20 cellular contexts compared by ENCODE assay signal in the genomic region with DNA sequence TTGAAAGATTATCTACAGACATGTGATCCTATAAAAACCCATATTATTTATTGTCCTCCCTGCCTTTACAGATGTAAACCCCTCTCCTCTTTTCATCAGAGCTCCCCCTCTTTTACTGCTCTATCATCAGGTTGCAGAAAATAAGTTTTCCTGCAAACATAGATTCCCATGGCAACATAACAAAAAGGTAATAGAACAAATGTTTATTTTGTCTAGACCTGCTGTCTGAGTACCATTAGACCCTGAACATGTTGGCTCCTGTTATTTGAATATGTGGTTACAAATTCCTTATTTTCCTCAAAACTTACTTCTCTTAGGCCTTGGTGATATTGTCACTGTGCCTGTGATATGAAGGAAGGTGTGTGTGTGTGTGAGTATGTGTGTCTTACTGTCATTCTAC. TPM values are rescaled to one million over a fixed set of nuclear protein-coding genes. Genes with fewer than 3 reads are reported as not detected.
DNase-seq lines count a peak whose midpoint lies in the region; ATAC-seq, FAIRE-seq and TF ChIP-seq lines count a peak whose summit lies in the region.
"Had no signal": no experiment of that assay in that cellular context is flagged by ENCODE, and none has a peak within 500 bp of the region (broad histone marks: within the 10 kb centered on the region; RNA-seq: fewer than 3 reads in every experiment).

No MANE protein-coding gene starts in this region.

- no peak for TF ChIP-seq CTCF in RWPE2 (IDR thresholded peaks at IDR 0.05; ENCODE audit: poor library complexity, severe bottlenecking)
- TF ChIP-seq CTCF in foreskin keratinocyte (conservative IDR thresholded peaks at IDR 0.05): no peak
- no peak for TF ChIP-seq CTCF in pancreas (IDR thresholded peaks at IDR 0.05)
- no peak for TF ChIP-seq CTCF in BE2C (IDR thresholded peaks at IDR 0.05; ENCODE audit: low read depth, low read length)
- TF ChIP-seq CTCF in D721Med (IDR thresholded peaks at IDR 0.05; ENCODE audit: insufficient read depth, missing control alignments): no peak

- H3K9me3 ChIP-seq in RWPE2 (ENCODE audit: severe bottlenecking): no peaks in the 10 kb centered on the region
- H3K9me3 ChIP-seq in pancreas: no peaks in the 10 kb centered on the region
- H3K9me3 ChIP-seq in BE2C: no peaks in the 10 kb centered on the region
- H3K9me3 ChIP-seq: mucosa of descending colon, transverse colon had no signal

- intact Hi-C loops in pancreas (cut with DNase I): no loop called here

- peak; percentile 52; the same call in 1 of the 3 replicates for ATAC-seq in RWPE2 (ENCODE audit: low read depth)
- no peak for ATAC-seq in foreskin keratinocyte
- peak; percentile 48 to 75 (median 74) for ATAC-seq in pancreas

- H3K27ac ChIP-seq in RWPE2 (ENCODE audit: poor library complexity, severe bottlenecking) (no peak overlapping the region), foreskin keratinocyte (no peak overlapping the region), pancreas (peak overlapping the region in 1 of 4 donors; percentile 33)
- H3K27ac ChIP-seq: parathyroid adenoma, transverse colon had no signal

- H3K36me3 ChIP-seq in RWPE2 (ENCODE audit: low read depth): 0 out of 2 replicates have a peak, but pooled peaks cover 8% of the 10 kb centered on the region
- no peaks in the 10 kb centered on the region for H3K36me3 ChIP-seq in pancreas
- H3K36me3 ChIP-seq in BE2C: no peaks in the 10 kb centered on the region
- H3K36me3 ChIP-seq: transverse colon had no signal

- FAIRE-seq in pancreas (lab: Jason Lieb, UNC) (no peak), D721Med (lab: Jason Lieb, UNC) (no peak)

- H3K4me3 ChIP-seq in RWPE2 (ENCODE audit: severe bottlenecking) (no peak overlapping the region), pancreas (no peak overlapping the region), BE2C (ENCODE audit: low read depth, low read length) (no peak overlapping the region)
- H3K4me3 ChIP-seq: mucosa of descending colon, skin epidermis, transverse colon had no signal

- peaks cover 14% of the 10 kb centered on the region for H3K4me1 ChIP-seq in RWPE2 (ENCODE audit: insufficient read depth, poor library complexity, severe bottlenecking)
- peaks cover 23% of the 10 kb centered on the region for H3K4me1 ChIP-seq in foreskin keratinocyte
- H3K4me1 ChIP-seq in pancreas: peaks cover 10 to 46% (median 28%) of the 10 kb centered on the region in 3 donors
- H3K4me1 ChIP-seq in BE2C: no peaks in the 10 kb centered on the region

- peak; percentile 4 for DNase-seq in DMS53 treated with DMSO at 0.1 percent for 48 hours (lab: John Stamatoyannopoulos, UW; ENCODE audit: unreplicated experiment)
- no peak for DNase-seq in RWPE2 (ENCODE audit: low spot score)
- peak; percentile 31 to 46 for DNase-seq in foreskin keratinocyte
- DNase-seq in pancreas: no peak
- DNase-seq in epidermal melanocyte (ENCODE audit: insufficient read length, low spot score): no peak
- DNase-seq in T-helper 2 cell: no peak
- no peak for DNase-seq in BE2C
- DNase-seq in D721Med (ENCODE audit: insufficient read length, low spot score): no peak
- DNase-seq: activated CD4-positive, alpha-beta T cell treated with anti-CD3 and anti-CD28 coated beads for 1 hour; activated naive CD4-positive, alpha-beta T cell treated with Interleukin-2 at 50 U/mL for 16 hours; DMS79; mucosa of descending colon; NCI-H1930; NK-92 treated with Interleukin-12 subunit alpha and Interleukin-12 subunit beta, amount 100 ng/mL, for 24 hours; SHP77; transverse colon had no signal

- H3K27me3 ChIP-seq in RWPE2 (ENCODE audit: insufficient read depth, poor library complexity, severe bottlenecking) (no peaks in the 10 kb centered on the region), foreskin keratinocyte (no peaks in the 10 kb centered on the region), pancreas (no peaks in the 10 kb centered on the region), BE2C (no peaks in the 10 kb centered on the region)
- H3K27me3 ChIP-seq: transverse colon had no signal

RNA-seq across cellular contexts. Expression of a gene that starts 11.5 kb away (rescaled TPM):
- total RNA-seq in foreskin keratinocyte: 40.9 and 42.5 TPM in 2 replicates
- 16.0 and 19.4 TPM in 2 replicates for polyA plus RNA-seq in foreskin keratinocyte
- total RNA-seq in pancreas: 10 to 100 TPM; 13.3 to 29.9 (median 18.7) TPM
- 10 to 100 TPM in 1 of 2 donors, 1 to 10 TPM in 1; 6.8 to 12.4 TPM for polyA plus RNA-seq in pancreas
- 33.7 TPM for polyA plus RNA-seq in BE2C (2012; ENCODE audit: insufficient read depth, insufficient read length, low read depth)

RNA-seq across cellular contexts. Expression of a gene that starts 14.7 kb away (rescaled TPM):
- not detected in 2 replicates for total RNA-seq in foreskin keratinocyte
- 0.01 and 0.13 TPM in 2 replicates for polyA plus RNA-seq in foreskin keratinocyte
- under 1 TPM in 1 of 6 donors, not detected in 5; 0.06 TPM for total RNA-seq in pancreas
- under 1 TPM; 0.07 to 0.11 TPM for polyA plus RNA-seq in pancreas
- not detected for polyA plus RNA-seq in BE2C (2012; ENCODE audit: insufficient read depth, insufficient read length, low read depth)
- total RNA-seq: B cell, kidney epithelial cell had no signal

Comparison
In these comparisons a context has a peak if more than half of its experiments do, and no peak if none do; other contexts are left out.
1. DNase-seq: peak in DMS53 treated with DMSO at 0.1 percent for 48 hours (single experiment) and foreskin keratinocyte (2 of 2); none in RWPE2 (single experiment), pancreas (0 of 6), epidermal melanocyte (single experiment), T-helper 2 cell (0 of 5), BE2C (single experiment) and D721Med (single experiment).